28 cellular contexts compared by ENCODE assay signal in the genomic region with DNA sequence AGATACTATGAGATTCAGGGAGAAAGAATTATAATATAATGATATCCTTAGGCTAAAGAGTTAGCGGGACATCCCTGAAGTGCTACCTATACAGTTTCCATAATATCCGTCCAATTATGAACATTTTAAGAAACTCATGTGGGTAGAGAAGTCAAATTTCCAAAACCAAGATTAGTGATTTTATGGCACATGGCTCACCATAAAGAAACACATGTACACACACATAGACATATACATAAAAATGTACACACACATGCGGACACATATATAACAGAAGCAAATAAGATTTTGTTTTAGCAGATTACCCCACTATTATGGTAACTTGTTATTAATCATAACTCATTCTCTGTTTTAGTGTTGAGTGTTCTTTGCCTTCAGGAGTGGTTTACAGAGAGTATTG.
"Had no signal": no experiment of that assay in that cellular context is flagged by ENCODE, and none has a peak within 500 bp of the region (broad histone marks: within the 10 kb centered on the region; RNA-seq: fewer than 3 reads in every experiment).

No MANE protein-coding gene starts in this region.

- H3K36me3 ChIP-seq: colonic mucosa, esophagus muscularis mucosa, esophagus squamous epithelium, gastrocnemius medialis, gastroesophageal sphincter, heart left ventricle, heart right ventricle had no signal

- H3K9me3 ChIP-seq: colonic mucosa, esophagus muscularis mucosa, esophagus squamous epithelium, gastrocnemius medialis, gastroesophageal sphincter, heart left ventricle, heart right ventricle had no signal

- H3K4me1 ChIP-seq: colonic mucosa, esophagus muscularis mucosa, esophagus squamous epithelium, foreskin keratinocyte, gastrocnemius medialis, gastroesophageal sphincter, heart left ventricle, heart right ventricle had no signal

- H3K4me3 ChIP-seq: colonic mucosa, coronary artery, dorsolateral prefrontal cortex, esophagus muscularis mucosa, esophagus squamous epithelium, gastrocnemius medialis, gastroesophageal sphincter, heart left ventricle, heart right ventricle had no signal

- FAIRE-seq: colon, endometrium, endothelial cell of umbilical vein, frontal cortex had no signal

- H3K27ac ChIP-seq: colonic mucosa, coronary artery, dorsolateral prefrontal cortex, epithelial cell of prostate, esophagus muscularis mucosa, esophagus squamous epithelium, foreskin keratinocyte, gastrocnemius medialis, gastroesophageal sphincter, heart left ventricle, heart right ventricle had no signal

- H3K27me3 ChIP-seq: colonic mucosa, dorsolateral prefrontal cortex, esophagus muscularis mucosa, esophagus squamous epithelium, foreskin keratinocyte, gastrocnemius medialis, gastroesophageal sphincter, heart left ventricle, heart right ventricle had no signal

- ATAC-seq: effector memory CD8-positive, alpha-beta T cell; esophagus mucosa; foreskin keratinocyte; gastrocnemius medialis; gastroesophageal sphincter; heart left ventricle; heart right ventricle had no signal

- DNase-seq: colonic mucosa; cortex of kidney; dermis blood vessel endothelial cell; dorsolateral prefrontal cortex; effector CD4-positive, alpha-beta T cell; effector CD8-positive, alpha-beta T cell; effector memory CD4-positive, alpha-beta T cell; effector memory CD8-positive, alpha-beta T cell; endodermal cell; erythroblast; esophagus squamous epithelium; foreskin fibroblast; foreskin keratinocyte; foreskin melanocyte; gastrocnemius medialis; glutamatergic neuron; head of caudate nucleus; heart left ventricle; heart right ventricle had no signal
